2 cellular contexts compared by ENCODE assay signal in the genomic region with DNA sequence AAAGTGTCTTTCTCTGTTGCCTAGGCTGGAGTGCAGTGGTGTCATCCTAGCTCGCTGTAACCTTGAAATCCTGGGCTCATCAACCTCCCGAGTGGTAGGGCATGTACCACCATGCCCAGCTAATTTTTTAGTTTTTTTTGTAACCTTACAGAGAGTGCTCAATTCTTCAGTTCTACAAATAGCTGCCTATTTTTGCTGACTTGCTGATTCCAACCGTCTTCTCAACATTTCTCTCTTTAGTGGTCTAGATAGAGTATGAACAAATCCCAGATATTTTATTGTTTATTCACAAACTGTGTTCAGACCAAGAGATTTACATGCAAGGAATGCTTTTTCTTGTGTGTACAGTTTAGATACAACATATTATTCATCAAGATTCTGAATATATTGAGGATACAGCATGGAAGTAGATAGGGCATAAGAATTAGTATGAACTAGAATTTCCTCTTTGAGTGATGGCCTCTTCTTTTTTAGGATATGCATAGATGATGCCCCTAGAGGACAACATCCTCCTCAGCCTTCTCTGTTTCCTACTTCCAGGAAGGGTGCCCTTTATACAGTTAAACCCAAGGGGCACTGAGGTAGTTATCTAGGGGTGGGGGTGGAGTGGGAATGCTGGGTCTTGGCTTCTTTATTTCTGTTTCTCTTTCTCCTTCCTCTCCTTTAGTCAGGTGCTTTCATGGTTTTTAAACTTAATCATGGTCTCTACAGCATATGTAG.
A peak's percentile ranks its signal among the peaks of the same experiment; 100 is the strongest.
TF ChIP-seq lines count a peak whose summit lies in the region.

No MANE protein-coding gene starts in this region.

TF ChIP-seq in HepG2, 621 proteins besides CTCF, POLR2A, EP300 and RAD21:
- peak; percentile 86 to 90 for TF ChIP-seq MAFK (conservative IDR thresholded peaks at IDR 0.05 in 1 of 2, IDR thresholded peaks at IDR 0.05 in 1 of 2; ENCODE audit: low read length in 2 of 2)
- no peak for TF ChIP-seq AGO2 (optimal IDR thresholded peaks at IDR 0.05; ENCODE audit: low read depth, low read length)
- TF ChIP-seq NFKB2 (CRISPR knock-in tag; IDR thresholded peaks at IDR 0.05; ENCODE audit: borderline replicate concordance) = no peak
- TF ChIP-seq MAFF (IDR thresholded peaks at IDR 0.05; ENCODE audit: low read depth, low read length) = peak; percentile 85
TF ChIP-seq in HepG2: peak in this region for 2.

TF ChIP-seq in K562, 482 proteins besides CTCF, POLR2A, EP300 and RAD21:
- TF ChIP-seq HDAC6 (IDR thresholded peaks at IDR 0.05; ENCODE audit: low read depth, low read length) (no peak), ZNF408 (CRISPR knock-in tag; IDR thresholded peaks at IDR 0.05; ENCODE audit: low read depth) (no peak), RAD51 (IDR thresholded peaks at IDR 0.05; ENCODE audit: borderline replicate concordance, low read depth) (no peak), SREBF2 (CRISPR knock-in tag; IDR thresholded peaks at IDR 0.05) (no peak), ILK (tag; IDR thresholded peaks at IDR 0.05; ENCODE audit: borderline replicate concordance, low read depth) (no peak), MEF2A (IDR thresholded peaks at IDR 0.05; ENCODE audit: control insufficient read depth, low read depth, low read length) (no peak), ESRRA (IDR thresholded peaks at IDR 0.05; ENCODE audit: borderline replicate concordance, low read depth) (no peak), RBM17 (IDR thresholded peaks at IDR 0.05; ENCODE audit: borderline replicate concordance, low read depth, low read length) (no peak), SNAPC5 (CRISPR knock-in tag; IDR thresholded peaks at IDR 0.05) (no peak), MAFF (IDR thresholded peaks at IDR 0.05; ENCODE audit: low read length) (peak; percentile 71), CREB5 (CRISPR knock-in tag; IDR thresholded peaks at IDR 0.05) (no peak), MEIS2 (IDR thresholded peaks at IDR 0.05; ENCODE audit: partially characterized antibody) (no peak), ZC3H11A (IDR thresholded peaks at IDR 0.05; ENCODE audit: low read depth, low read length) (no peak), PYGO2 (tag; IDR thresholded peaks at IDR 0.05) (no peak), SMARCC2 (IDR thresholded peaks at IDR 0.05; ENCODE audit: low read depth) (no peak), CHD2 (IDR thresholded peaks at IDR 0.05; ENCODE audit: low read depth, low read length) (no peak), YY1 (IDR thresholded peaks at IDR 0.05; ENCODE audit: borderline replicate concordance in 1 of 3, control insufficient read depth in 1 of 3, extremely low read depth in 1 of 3, insufficient read depth in 3 of 3, insufficient read length in 1 of 3, insufficient replicate concordance in 2 of 3, low read depth in 1 of 3, low read length in 2 of 3) (no peak), RBM25 (IDR thresholded peaks at IDR 0.05; ENCODE audit: low read depth, low read length, severe bottlenecking) (no peak), MAFK (IDR thresholded peaks at IDR 0.05; ENCODE audit: low read length) (peak; percentile 63; the same call in 1 of the 2 replicates), MAFG (tag; conservative IDR thresholded peaks at IDR 0.05) (peak; percentile 67; the same call in 1 of the 2 replicates), ZNF445 (CRISPR knock-in tag; IDR thresholded peaks at IDR 0.05; ENCODE audit: low read depth) (no peak), C11orf30 (IDR thresholded peaks at IDR 0.05; ENCODE audit: low read depth) (peak; percentile 77), ZNF764 (CRISPR knock-in tag; IDR thresholded peaks at IDR 0.05; ENCODE audit: low read depth) (no peak), MCM5 (IDR thresholded peaks at IDR 0.05; ENCODE audit: low read depth) (no peak), ZNF384 (IDR thresholded peaks at IDR 0.05; ENCODE audit: low read depth, low read length) (no peak), ERF (CRISPR knock-in tag; IDR thresholded peaks at IDR 0.05) (no peak), ZNF740 (CRISPR knock-in tag; IDR thresholded peaks at IDR 0.05) (no peak), ZNF740 (tag; IDR thresholded peaks at IDR 0.05) (no peak), EHMT2 (IDR thresholded peaks at IDR 0.05) (no peak), ZNF316 (IDR thresholded peaks at IDR 0.05) (peak; percentile 84), TCF7L2 (IDR thresholded peaks at IDR 0.05; ENCODE audit: low read depth, low read length) (no peak), SMARCA4 (IDR thresholded peaks at IDR 0.05) (no peak), CEBPB (tag; IDR thresholded peaks at IDR 0.05) (no peak)
- TF ChIP-seq, protein P1, sequence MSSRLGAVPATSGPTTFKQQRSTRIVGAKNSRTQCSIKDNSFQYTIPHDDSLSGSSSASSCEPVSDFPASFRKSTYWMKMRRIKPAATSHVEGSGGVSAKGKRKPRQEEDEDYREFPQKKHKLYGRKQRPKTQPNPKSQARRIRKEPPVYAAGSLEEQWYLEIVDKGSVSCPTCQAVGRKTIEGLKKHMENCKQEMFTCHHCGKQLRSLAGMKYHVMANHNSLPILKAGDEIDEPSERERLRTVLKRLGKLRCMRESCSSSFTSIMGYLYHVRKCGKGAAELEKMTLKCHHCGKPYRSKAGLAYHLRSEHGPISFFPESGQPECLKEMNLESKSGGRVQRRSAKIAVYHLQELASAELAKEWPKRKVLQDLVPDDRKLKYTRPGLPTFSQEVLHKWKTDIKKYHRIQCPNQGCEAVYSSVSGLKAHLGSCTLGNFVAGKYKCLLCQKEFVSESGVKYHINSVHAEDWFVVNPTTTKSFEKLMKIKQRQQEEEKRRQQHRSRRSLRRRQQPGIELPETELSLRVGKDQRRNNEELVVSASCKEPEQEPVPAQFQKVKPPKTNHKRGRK (tag; IDR thresholded peaks at IDR 0.05) = no peak
- TF ChIP-seq, protein P2, sequence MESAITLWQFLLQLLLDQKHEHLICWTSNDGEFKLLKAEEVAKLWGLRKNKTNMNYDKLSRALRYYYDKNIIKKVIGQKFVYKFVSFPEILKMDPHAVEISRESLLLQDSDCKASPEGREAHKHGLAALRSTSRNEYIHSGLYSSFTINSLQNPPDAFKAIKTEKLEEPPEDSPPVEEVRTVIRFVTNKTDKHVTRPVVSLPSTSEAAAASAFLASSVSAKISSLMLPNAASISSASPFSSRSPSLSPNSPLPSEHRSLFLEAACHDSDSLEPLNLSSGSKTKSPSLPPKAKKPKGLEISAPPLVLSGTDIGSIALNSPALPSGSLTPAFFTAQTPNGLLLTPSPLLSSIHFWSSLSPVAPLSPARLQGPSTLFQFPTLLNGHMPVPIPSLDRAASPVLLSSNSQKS (CRISPR knock-in tag; IDR thresholded peaks at IDR 0.05) = no peak
- TF ChIP-seq, protein P3, sequence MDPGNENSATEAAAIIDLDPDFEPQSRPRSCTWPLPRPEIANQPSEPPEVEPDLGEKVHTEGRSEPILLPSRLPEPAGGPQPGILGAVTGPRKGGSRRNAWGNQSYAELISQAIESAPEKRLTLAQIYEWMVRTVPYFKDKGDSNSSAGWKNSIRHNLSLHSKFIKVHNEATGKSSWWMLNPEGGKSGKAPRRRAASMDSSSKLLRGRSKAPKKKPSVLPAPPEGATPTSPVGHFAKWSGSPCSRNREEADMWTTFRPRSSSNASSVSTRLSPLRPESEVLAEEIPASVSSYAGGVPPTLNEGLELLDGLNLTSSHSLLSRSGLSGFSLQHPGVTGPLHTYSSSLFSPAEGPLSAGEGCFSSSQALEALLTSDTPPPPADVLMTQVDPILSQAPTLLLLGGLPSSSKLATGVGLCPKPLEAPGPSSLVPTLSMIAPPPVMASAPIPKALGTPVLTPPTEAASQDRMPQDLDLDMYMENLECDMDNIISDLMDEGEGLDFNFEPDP (CRISPR knock-in tag; IDR thresholded peaks at IDR 0.05) = no peak
- TF ChIP-seq, protein P4, sequence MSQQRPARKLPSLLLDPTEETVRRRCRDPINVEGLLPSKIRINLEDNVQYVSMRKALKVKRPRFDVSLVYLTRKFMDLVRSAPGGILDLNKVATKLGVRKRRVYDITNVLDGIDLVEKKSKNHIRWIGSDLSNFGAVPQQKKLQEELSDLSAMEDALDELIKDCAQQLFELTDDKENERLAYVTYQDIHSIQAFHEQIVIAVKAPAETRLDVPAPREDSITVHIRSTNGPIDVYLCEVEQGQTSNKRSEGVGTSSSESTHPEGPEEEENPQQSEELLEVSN (IDR thresholded peaks at IDR 0.05; ENCODE audit: borderline replicate concordance in 1 of 2, extremely low read depth in 1 of 2, insufficient read depth in 1 of 2, insufficient read length in 1 of 2, low read depth in 1 of 2, low read length in 1 of 2, poor library complexity in 1 of 2, severe bottlenecking in 1 of 2) = no peak
